ENCODE assay signal across 1 cellular context in the genomic region with DNA sequence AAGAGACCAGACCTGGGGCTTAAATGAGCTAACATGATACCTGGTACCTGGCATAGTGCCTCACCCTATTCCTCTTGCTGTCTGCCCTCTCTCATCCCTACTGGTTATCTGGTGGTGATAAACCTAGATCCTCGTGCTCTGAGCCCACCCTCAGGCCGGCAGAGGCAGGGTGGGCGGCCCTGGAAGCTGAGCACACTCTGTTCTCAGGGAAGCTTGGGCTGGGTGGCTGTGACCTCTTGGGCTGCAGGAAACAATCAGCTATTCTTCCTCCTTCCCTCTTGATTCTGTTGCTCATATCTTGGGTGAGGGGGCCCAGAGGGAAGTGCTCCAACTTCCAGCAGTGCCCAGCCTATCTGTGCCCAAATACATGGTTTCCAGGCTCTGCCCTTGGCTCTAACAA.
TF ChIP-seq lines count a peak whose summit lies in the region.

No MANE protein-coding gene starts in this region.

TF ChIP-seq in H1, 55 proteins besides CTCF, POLR2A, EP300 and RAD21 (continued from another document):
- TF ChIP-seq BRCA1 (IDR thresholded peaks at IDR 0.05; ENCODE audit: low read depth, low read length) (no peak), SAP30 (IDR thresholded peaks at IDR 0.05; ENCODE audit: insufficient read depth, insufficient replicate concordance, low read length) (no peak), JUN (IDR thresholded peaks at IDR 0.05; ENCODE audit: low read depth, low read length) (no peak), HDAC6 (IDR thresholded peaks at IDR 0.05; ENCODE audit: low read depth, low read length) (no peak)
